23 cellular contexts compared by ENCODE assay signal in genomic region chrX:70209570-70209969, GRCh38. TPM values are rescaled to one million over a fixed set of nuclear protein-coding genes. Genes with fewer than 3 reads are reported as not detected.
"Had no signal": no experiment of that assay in that cellular context is flagged by ENCODE, and none has a peak within 500 bp of the region (broad histone marks: within the 10 kb centered on the region; RNA-seq: fewer than 3 reads in every experiment).

No MANE protein-coding gene starts in this region.

RNA-seq across cellular contexts. Expression of gene AWAT1, which starts 24.9 kb away (rescaled TPM):
- total RNA-seq: endothelial cell of umbilical vein; epithelial cell of proximal tubule; esophagus muscularis mucosa; fibroblast of lung; foreskin keratinocyte; gastroesophageal sphincter; heart left ventricle; hepatocyte; kidney; left lobe of liver; liver; lung; mesothelial cell of epicardium; mucosa of descending colon; natural killer cell treated with Interleukin-12 subunit alpha and Interleukin-12 subunit beta and Interleukin-15 and Interleukin-18, amount 100 ng/mL, for 72 hours; neural crest cell; omental fat pad; pancreas; posterior vena cava; pulmonary artery endothelial cell; spleen; testis; urinary bladder had no signal
- polyA plus RNA-seq: endothelial cell of umbilical vein, fibroblast of lung, foreskin keratinocyte, heart left ventricle, hepatocyte, liver, lung, pancreas, spleen, urinary bladder had no signal

RNA-seq across cellular contexts. Expression of gene DGAT2L6, which starts 32.3 kb away (rescaled TPM):
- total RNA-seq: endothelial cell of umbilical vein; epithelial cell of proximal tubule; esophagus muscularis mucosa; fibroblast of lung; foreskin keratinocyte; gastroesophageal sphincter; heart left ventricle; hepatocyte; kidney; left lobe of liver; liver; lung; mesothelial cell of epicardium; mucosa of descending colon; natural killer cell treated with Interleukin-12 subunit alpha and Interleukin-12 subunit beta and Interleukin-15 and Interleukin-18, amount 100 ng/mL, for 72 hours; neural crest cell; omental fat pad; pancreas; posterior vena cava; pulmonary artery endothelial cell; spleen; testis; urinary bladder had no signal
- polyA plus RNA-seq: endothelial cell of umbilical vein, fibroblast of lung, foreskin keratinocyte, heart left ventricle, hepatocyte, liver, lung, pancreas, spleen, urinary bladder had no signal

RNA-seq across cellular contexts. Expression of gene P2RY4, which starts 50.4 kb away (rescaled TPM):
- total RNA-seq: endothelial cell of umbilical vein, epithelial cell of proximal tubule, foreskin keratinocyte, pulmonary artery endothelial cell had no signal
- polyA plus RNA-seq: foreskin keratinocyte, liver had no signal

RNA-seq across cellular contexts. Expression of gene ARR3, which starts 58.6 kb away (rescaled TPM):
- total RNA-seq: endothelial cell of umbilical vein; epithelial cell of proximal tubule; esophagus muscularis mucosa; fibroblast of lung; foreskin keratinocyte; gastroesophageal sphincter; heart left ventricle; hepatocyte; kidney; left lobe of liver; liver; lung; mesothelial cell of epicardium; natural killer cell treated with Interleukin-12 subunit alpha and Interleukin-12 subunit beta and Interleukin-15 and Interleukin-18, amount 100 ng/mL, for 72 hours; neural crest cell; omental fat pad; pancreas; posterior vena cava; pulmonary artery endothelial cell; spleen; testis; urinary bladder had no signal
- polyA plus RNA-seq: endothelial cell of umbilical vein, fibroblast of lung, foreskin keratinocyte, heart left ventricle, hepatocyte, liver, lung, pancreas, spleen, urinary bladder had no signal
